In genomic region chr13:37884674-37885073, GRCh38 we compare ENCODE assay signal across 24 cellular contexts. TPM values are rescaled to one million over a fixed set of nuclear protein-coding genes. Genes with fewer than 3 reads are reported as not detected.
DNase-seq lines count a peak whose midpoint lies in the region; ATAC-seq and TF ChIP-seq lines count a peak whose summit lies in the region.
"Had no signal": no experiment of that assay in that cellular context is flagged by ENCODE, and none has a peak within 500 bp of the region (broad histone marks: within the 10 kb centered on the region; RNA-seq: fewer than 3 reads in every experiment).

No MANE protein-coding gene starts in this region.

- no peaks in the 10 kb centered on the region for H3K9me3 ChIP-seq in neuron (ENCODE audit: low read length)
- no peaks in the 10 kb centered on the region for H3K9me3 ChIP-seq in uterus
- H3K9me3 ChIP-seq in PC-3 (ENCODE audit: low read length), result no peaks in the 10 kb centered on the region

- H3K9me2 ChIP-seq in PC-3 (replicated peaks; ENCODE audit: low read length), result no peaks in the 10 kb centered on the region

- H3K9me3 Mint-ChIP-seq in HFFc6, result no peaks in the 10 kb centered on the region
- H3K9me3 Mint-ChIP-seq: GM23338, H9 had no signal

- intact Hi-C loops in uterus (cut with DNase I; ENCODE audit: low total_unique reads), result no loop called here
- intact Hi-C loops in PC-3 (cut with micrococcal nuclease), result no loop called here

- H3K36me3 Mint-ChIP-seq in HFFc6 (ENCODE audit: low read depth), result no peaks in the 10 kb centered on the region
- H3K36me3 Mint-ChIP-seq: CD8-positive, alpha-beta memory T cell had no signal

- no peak for DNase-seq in HFFc6
- DNase-seq in brain microvascular endothelial cell, result no peak
- no peak for DNase-seq in uterus
- DNase-seq in DMS79 (lab: John Stamatoyannopoulos, UW), result no peak
- no peak for DNase-seq in PC-3
- DNase-seq in NK-92 (lab: John Stamatoyannopoulos, UW; ENCODE audit: unreplicated experiment), result no peak
- DNase-seq: CD8-positive, alpha-beta memory T cell; DND-41; H9; IMR-90; MM.1S; NCI-H1417; NCI-H1694; NCI-H2029 treated with DMSO at 0.1 percent for 48 hours; NCI-H526 treated with DMSO at 0.1 percent for 48 hours; SHP77 had no signal

- H3K4me1 Mint-ChIP-seq in HFFc6 (ENCODE audit: low read depth), result peaks cover 30% of the 10 kb centered on the region
- H3K4me1 Mint-ChIP-seq: B cell; CD8-positive, alpha-beta memory T cell; GM23338; H9 had no signal

- no peak overlapping the region for H3K4me2 ChIP-seq in PC-3 (ENCODE audit: low read length)
- H3K4me2 ChIP-seq: GM23338, KMS-11 had no signal

- no peak for ATAC-seq in PC-3
- ATAC-seq: GM23338, Panc1 had no signal

- H3K27ac ChIP-seq in brain microvascular endothelial cell, result peak overlapping the region; percentile 8
- peak overlapping the region; percentile 14 to 71 for H3K27ac ChIP-seq in uterus
- H3K27ac ChIP-seq in PC-3 (ENCODE audit: low read length), result no peak overlapping the region
- H3K27ac ChIP-seq: C4-2B, KMS-11, RWPE1 had no signal

- POLR2A ChIA-PET in PC-3 (lab: Charles Lee; ENCODE audit: unreplicated experiment), result no interaction called here

- H3K79me2 ChIP-seq in PC-3 (ENCODE audit: low read length), result no peaks in the 10 kb centered on the region

- TF ChIP-seq CTCF in HFFc6 (IDR thresholded peaks at IDR 0.05), result no peak
- TF ChIP-seq CTCF in brain microvascular endothelial cell (IDR thresholded peaks at IDR 0.05; ENCODE audit: low read depth, low read length, missing control alignments), result no peak
- no peak for TF ChIP-seq CTCF in uterus (IDR thresholded peaks at IDR 0.05)
- TF ChIP-seq CTCF in PC-3 (conservative IDR thresholded peaks at IDR 0.05; ENCODE audit: low read depth, low read length), result no peak

- CTCF ChIA-PET in PC-3 (lab: Charles Lee), result no interaction called here

- H3K27me3 ChIP-seq in brain microvascular endothelial cell (replicated peaks) (no peaks in the 10 kb centered on the region), neuron (ENCODE audit: insufficient read depth, low read length) (no peaks in the 10 kb centered on the region), uterus (no peaks in the 10 kb centered on the region), PC-3 (ENCODE audit: low read length) (peaks cover 67% of the 10 kb centered on the region)

- no peak for TF ChIP-seq POLR2A in uterus (IDR thresholded peaks at IDR 0.05)

- H3K27me3 Mint-ChIP-seq in HFFc6 (ENCODE audit: insufficient read depth), result no peaks in the 10 kb centered on the region
- H3K27me3 Mint-ChIP-seq: B cell had no signal

- no peaks in the 10 kb centered on the region for H3K36me3 ChIP-seq in brain microvascular endothelial cell (replicated peaks)
- no peaks in the 10 kb centered on the region for H3K36me3 ChIP-seq in neuron (ENCODE audit: insufficient read depth, low read length)
- H3K36me3 ChIP-seq in uterus, result no peaks in the 10 kb centered on the region
- H3K36me3 ChIP-seq in PC-3 (ENCODE audit: low read depth, low read length), result no peaks in the 10 kb centered on the region

- no peaks in the 10 kb centered on the region for H4K20me1 ChIP-seq in PC-3 (ENCODE audit: low read length)

- peak overlapping the region; percentile 5; the same call in 1 of the 2 replicates for H3K27ac Mint-ChIP-seq in HFFc6
- H3K27ac Mint-ChIP-seq: B cell; CD8-positive, alpha-beta memory T cell; GM23338; H9 had no signal

- H3K9ac ChIP-seq in PC-3 (ENCODE audit: low read length), result no peak overlapping the region
- H3K9ac ChIP-seq: KMS-11 had no signal

- peak overlapping the region; percentile 1 for H2AFZ ChIP-seq in neuron (ENCODE audit: low read depth, low read length)
- H2AFZ ChIP-seq in PC-3 (ENCODE audit: low read length), result no peak overlapping the region
- H2AFZ ChIP-seq: GM23338 had no signal

- in situ Hi-C loops in brain microvascular endothelial cell (cut with HindIII; ENCODE audit: low pct_ligation_motif_present, low sequenced_read_pairs), result no loop called here

- no TSS peak for BruUV-seq in PC-3 (replicated peaks; lab: Mats Ljungman, UMichigan)

- H3K4me1 ChIP-seq in neuron (ENCODE audit: insufficient read depth, low read length) (no peaks in the 10 kb centered on the region), uterus (peaks cover 0 to 4% of the 10 kb centered on the region in 2 donors), PC-3 (ENCODE audit: insufficient read depth, low read length) (no peaks in the 10 kb centered on the region)

- H3K4me3 Mint-ChIP-seq in HFFc6, result peak overlapping the region; percentile 20; the same call in 1 of the 2 replicates
- H3K4me3 Mint-ChIP-seq: B cell; CD8-positive, alpha-beta memory T cell; GM23338; H9 had no signal

- H3F3A ChIP-seq in PC-3 (ENCODE audit: low read length, unreplicated experiment), result no peaks in the 10 kb centered on the region

- H3K4me3 ChIP-seq in brain microvascular endothelial cell (ENCODE audit: low read depth, low read length) (no peak overlapping the region), neuron (ENCODE audit: low read length) (no peak overlapping the region), uterus (no peak overlapping the region), PC-3 (ENCODE audit: low read length) (no peak overlapping the region)
- H3K4me3 ChIP-seq: GM23338 had no signal

RNA-seq across cellular contexts. Expression of gene TRPC4, which starts 15.1 kb away (rescaled TPM):
- total RNA-seq in HFFc6 (2021; fragmentation: NEBNext Ultra II Directional; extraction: Animal tissue kit (Norgen Biotek cat#: 25700)), result 10 to 100 TPM; 14.3 to 17.5 (median 15.4) TPM
- total RNA-seq in uterus (10 to 100 TPM in 3 of 4 donors, 1 to 10 TPM in 1; 2.4 to 13.4 (median 12.9) TPM), PC-3 (2014; rRNA removed) (0.22 TPM in 1 of 2 replicates, not detected in the other)
- total RNA-seq: B cell; CD8-positive, alpha-beta memory T cell; SK-MEL-5 had no signal
